ENCODE assay signal across 9 cellular contexts in genomic region chr3:42839616-42840015, GRCh38. TPM values are rescaled to one million over a fixed set of nuclear protein-coding genes. Genes with fewer than 3 reads are reported as not detected.
A peak's percentile ranks its signal among the peaks of the same experiment; 100 is the strongest.
DNase-seq lines count a peak whose midpoint lies in the region; ATAC-seq and TF ChIP-seq lines count a peak whose summit lies in the region.
"Had no signal": no experiment of that assay in that cellular context is flagged by ENCODE, and none has a peak within 500 bp of the region (broad histone marks: within the 10 kb centered on the region; RNA-seq: fewer than 3 reads in every experiment).

No MANE protein-coding gene starts in this region.

- WGBS in sigmoid colon, 2 donors: 39 to 46% methylated on average over 7 of the region's 7 CpGs

- H4K20me1 ChIP-seq in OCI-LY3 (ENCODE audit: insufficient read depth, low read length): no peaks in the 10 kb centered on the region

- H3K79me2 ChIP-seq in OCI-LY3 (ENCODE audit: low read length): no peaks in the 10 kb centered on the region

- H3K27ac ChIP-seq in OCI-LY3 (ENCODE audit: low read length): no peak overlapping the region
- H3K27ac ChIP-seq in sigmoid colon: no peak overlapping the region

- H3K4me1 ChIP-seq in OCI-LY3 (ENCODE audit: low read length) (peaks cover 14% of the 10 kb centered on the region), sigmoid colon (peaks cover 0 to 14% (median 8%) of the 10 kb centered on the region in 4 donors)

- peak overlapping the region; percentile 95 for H3K4me2 ChIP-seq in OCI-LY3 (ENCODE audit: low read length)

- TF ChIP-seq CTCF in OCI-LY3 (IDR thresholded peaks at IDR 0.05; ENCODE audit: low read depth, low read length) (peak; percentile 66), sigmoid colon (IDR thresholded peaks at IDR 0.05) (peak; percentile 81 to 93 (median 93))

- H3K9me3 ChIP-seq in OCI-LY3 (ENCODE audit: insufficient read depth, low read length) (no peaks in the 10 kb centered on the region), sigmoid colon (no peaks in the 10 kb centered on the region)

- H3K27me3 ChIP-seq in OCI-LY3 (ENCODE audit: low read depth, low read length) (peaks cover 3% of the 10 kb centered on the region; the same call in 1 of the 2 replicates), sigmoid colon (no peaks in the 10 kb centered on the region)

- ATAC-seq in GM19463 (IDR thresholded peaks at IDR 0.05; ENCODE audit: unreplicated experiment) (peak; percentile 89), HG03520 (IDR thresholded peaks at IDR 0.05; ENCODE audit: unreplicated experiment) (peak; percentile 97), left ventricle myocardium superior (peak; percentile 85)

- H3K36me3 ChIP-seq in OCI-LY3 (replicated peaks; ENCODE audit: low read depth, low read length) (no peaks in the 10 kb centered on the region), sigmoid colon (no peaks in the 10 kb centered on the region)

- intact Hi-C loops in left ventricle myocardium superior (cut with micrococcal nuclease): loop anchor here (5.0 kb wide), 2 partner anchors 38 to 62 kb away; partner anchors contain the start of gene CYP8B1
- intact Hi-C loops in sigmoid colon (cut with DNase I): loop anchor here (2.0 kb wide), 2 partner anchors 41 to 59 kb away; no protein-coding TSS in a partner anchor

- H3K4me3 ChIP-seq in OCI-LY3 (ENCODE audit: low read length): peak overlapping the region; percentile 79
- peak overlapping the region in 1 of 4 donors; percentile 19 for H3K4me3 ChIP-seq in sigmoid colon

- DNase-seq in NCI-H1417 (lab: John Stamatoyannopoulos, UW): peak; percentile 5 to 63 (median 14)
- no peak for DNase-seq in NCI-H1417 treated with DMSO at 0.1 percent for 48 hours (lab: John Stamatoyannopoulos, UW)
- peak in 33 of 58 donors; percentile 1 to 70 (median 13) for DNase-seq in anterior cingulate cortex (lab: John Stamatoyannopoulos, UW)
- peak; percentile 36 for DNase-seq in left ventricle myocardium superior
- DNase-seq in sigmoid colon: peak; percentile 73

- H2AFZ ChIP-seq in OCI-LY3 (ENCODE audit: low read depth, low read length): peak overlapping the region; percentile 99

- TF ChIP-seq POLR2A in sigmoid colon (IDR thresholded peaks at IDR 0.05): no peak

- H3K9ac ChIP-seq in OCI-LY3 (ENCODE audit: low read length): peak overlapping the region; percentile 73

- no peak for TF ChIP-seq EP300 in sigmoid colon (IDR thresholded peaks at IDR 0.05)

RNA-seq across cellular contexts. Expression of gene ACKR2, which starts 30.4 kb away (rescaled TPM):
- total RNA-seq in left ventricle myocardium superior (0.92 TPM), sigmoid colon (1 to 10 TPM; 1.5 to 8.6 (median 4.0) TPM)
- 1 to 10 TPM; 1.2 to 3.3 (median 1.2) TPM for polyA plus RNA-seq in sigmoid colon
- polyA plus RNA-seq: CD8-positive, alpha-beta memory T cell had no signal

RNA-seq across cellular contexts. Expression of gene HIGD1A, which starts 35.3 kb away (rescaled TPM):
- total RNA-seq in left ventricle myocardium superior (333 TPM), sigmoid colon (100 to 1,000 TPM; 127 to 272 (median 176) TPM)
- 1,000 to 10,000 TPM in 1 of 3 donors, 100 to 1,000 TPM in 2; 314 to 1,597 (median 947) TPM for polyA plus RNA-seq in sigmoid colon

RNA-seq across cellular contexts. Expression of gene CYP8B1, which starts 36.1 kb away (rescaled TPM):
- total RNA-seq in left ventricle myocardium superior: not detected
- not detected for total RNA-seq in sigmoid colon
- under 1 TPM in 1 of 3 donors, not detected in 2; under 0.01 TPM for polyA plus RNA-seq in sigmoid colon
- total RNA-seq: CD8-positive, alpha-beta memory T cell had no signal
- polyA plus RNA-seq: CD8-positive, alpha-beta memory T cell had no signal
